ENCODE assay signal across 8 cellular contexts in genomic region chr4:74444891-74445642, GRCh38. TPM values are rescaled to one million over a fixed set of nuclear protein-coding genes. Genes with fewer than 3 reads are reported as not detected.
DNase-seq lines count a peak whose midpoint lies in the region; ATAC-seq and TF ChIP-seq lines count a peak whose summit lies in the region.

AREG (plus strand) TSS chr4:74445136; CDS start chr4:74445346, 210 bp downstream.

- peak; percentile 77 for TF ChIP-seq CTCF in 22Rv1 (IDR thresholded peaks at IDR 0.05)
- peak; percentile 43 for TF ChIP-seq CTCF in endothelial cell (IDR thresholded peaks at IDR 0.05; ENCODE audit: unreplicated experiment)
- peak; percentile 30 for TF ChIP-seq CTCF in mucosa of descending colon (IDR thresholded peaks at IDR 0.05)

- no peaks in the 10 kb centered on the region for H3K36me3 Mint-ChIP-seq in endothelial cell (ENCODE audit: low read depth, unreplicated experiment)

- H3K4me3 Mint-ChIP-seq in endothelial cell (ENCODE audit: unreplicated experiment) = peak within 1 kb of the TSS; percentile 92

- DNase-seq in NCI-H69 (lab: John Stamatoyannopoulos, UW) (peak; percentile 39), endothelial cell (ENCODE audit: low spot score) (peak; percentile 38), mucosa of descending colon (peak; percentile 91 to 95 (median 93))
- DNase-seq in activated CD8-positive, alpha-beta memory T cell treated with anti-CD3 and anti-CD28 coated beads for 24 hours = peak; percentile 90
- peak; percentile 70 to 83 for DNase-seq in stimulated activated CD8-positive, alpha-beta memory T cell treated with anti-CD3 and anti-CD28 coated beads, Interleukin-4, amount 100 ng/mL, for 1 hour (ENCODE audit: low read depth in 2 of 2, low spot score in 1 of 2)

- intact Hi-C loops in mucosa of descending colon (cut with DNase I, micrococcal nuclease) = no loop called here

- no peak within 1 kb of the TSS for H3K27ac Mint-ChIP-seq in endothelial cell (ENCODE audit: unreplicated experiment)

- no peaks in the 10 kb centered on the region for H3K36me3 ChIP-seq in mucosa of descending colon (ENCODE audit: low read depth)

- peak; percentile 77 for ATAC-seq in GM18508 (IDR thresholded peaks at IDR 0.05; ENCODE audit: insufficient read depth, unreplicated experiment)
- ATAC-seq in HG02981 (IDR thresholded peaks at IDR 0.05; ENCODE audit: unreplicated experiment) = peak; percentile 88
- peak; percentile 97 for ATAC-seq in mucosa of descending colon

- H3K9me3 Mint-ChIP-seq in endothelial cell (ENCODE audit: unreplicated experiment) = no peaks in the 10 kb centered on the region

- no peaks in the 10 kb centered on the region for H3K9me3 ChIP-seq in mucosa of descending colon

- H3K4me1 Mint-ChIP-seq in endothelial cell (ENCODE audit: unreplicated experiment) = no peaks in the 10 kb centered on the region

- no peaks in the 10 kb centered on the region for H3K27me3 Mint-ChIP-seq in endothelial cell (ENCODE audit: unreplicated experiment)

- H3K4me1 ChIP-seq in mucosa of descending colon (ENCODE audit: low read depth) = no peaks in the 10 kb centered on the region

- H3K27ac ChIP-seq in 22Rv1 = peak within 1 kb of the TSS; percentile 72

- H3K4me3 ChIP-seq in mucosa of descending colon = peak within 1 kb of the TSS; percentile 40

RNA-seq across cellular contexts. Expression of gene AREG, which starts in this region (rescaled TPM):
- total RNA-seq in endothelial cell (ENCODE audit: unreplicated experiment) (not detected), mucosa of descending colon (10 to 100 TPM; 16.9 to 26.2 (median 18.9) TPM)

Comparison
In these comparisons a context has a peak if more than half of its experiments do, and no peak if none do; other contexts are left out.
1. Peak in every context shown above with its lines: DNase-seq, ATAC-seq, H3K4me3 ChIP-seq and H3K27ac ChIP-seq.
2. RNA of gene AREG (total RNA-seq): 16.9 to 26.2 TPM in mucosa of descending colon; not detected in endothelial cell (single experiment); every median in the first group is over 10 times any median in the second.
3. Peak in DNase-seq in endothelial cell; RNA of the gene not detected or under 1 TPM.
4. DNase-seq: peak in every context shown above with its lines; median percentile 93 in mucosa of descending colon; 90 in activated CD8-positive, alpha-beta memory T cell treated with anti-CD3 and anti-CD28 coated beads for 24 hours; 76 in stimulated activated CD8-positive, alpha-beta memory T cell treated with anti-CD3 and anti-CD28 coated beads, Interleukin-4, amount 100 ng/mL, for 1 hour; 39 in NCI-H69; 38 in endothelial cell.